In genomic region chr11:63843042-63843441, GRCh38 we compare ENCODE assay signal across 13 cellular contexts. TPM values are rescaled to one million over a fixed set of nuclear protein-coding genes. Genes with fewer than 3 reads are reported as not detected.
A peak's percentile ranks its signal among the peaks of the same experiment; 100 is the strongest.
DNase-seq lines count a peak whose midpoint lies in the region; ATAC-seq and TF ChIP-seq lines count a peak whose summit lies in the region.
"Had no signal": no experiment of that assay in that cellular context is flagged by ENCODE, and none has a peak within 500 bp of the region (broad histone marks: within the 10 kb centered on the region; RNA-seq: fewer than 3 reads in every experiment).

No MANE protein-coding gene starts in this region.

- CTCF ChIA-PET in AG04450 (lab: Charles Lee) = interaction anchor here (0.6 kb wide), 1 partner anchor 64 kb away, joined by 8 read pairs; no protein-coding TSS in a partner anchor

- no peak for TF ChIP-seq POLR2A in erythroblast (IDR thresholded peaks at IDR 0.05; ENCODE audit: low read length)

- H3K4me1 ChIP-seq in HUES64 (ENCODE audit: insufficient read depth, low read length) = peaks cover 59% of the 10 kb centered on the region
- H3K4me1 ChIP-seq in effector memory CD4-positive, alpha-beta T cell (ENCODE audit: control insufficient read depth, insufficient read depth, low read length, poor library complexity, severe bottlenecking) = peaks cover 28% of the 10 kb centered on the region

- ATAC-seq in HG02759 (IDR thresholded peaks at IDR 0.05; ENCODE audit: unreplicated experiment) = no peak

- H3K4me1 Mint-ChIP-seq in nephron = peaks cover 43% of the 10 kb centered on the region

- DNase-seq in AG04450 (ENCODE audit: low read depth, low spot score) (no peak), GF-D8 (lab: John Stamatoyannopoulos, UW) (no peak), AG08396 (ENCODE audit: low spot score) (no peak), erythroblast (lab: John Stamatoyannopoulos, UW) (no peak)
- DNase-seq in effector memory CD4-positive, alpha-beta T cell = no peak
- DNase-seq: activated T-cell treated with anti-CD3 and anti-CD28 coated beads, Interleukin-2, amount 50 U/mL, for 48 hours; Calu3; H7; NCI-H2107; stimulated activated CD4-positive, alpha-beta T cell treated with anti-CD3 and anti-CD28 coated beads, Interleukin-4, amount 100 ng/mL, for 4 hours had no signal

- H3K9ac ChIP-seq in HUES64 (ENCODE audit: low read depth, low read length) = 0 out of 2 replicates have a peak overlapping the region, but pooled peaks have one; percentile 22

- H3K4me3 ChIP-seq in AG04450 (ENCODE audit: low read depth, low read length) (no peak overlapping the region), HUES64 (ENCODE audit: low read length) (0 out of 2 replicates have a peak overlapping the region, but pooled peaks have one; percentile 13)
- H3K4me3 ChIP-seq in effector memory CD4-positive, alpha-beta T cell (ENCODE audit: insufficient read depth, low read depth, low read length, poor library complexity, severe bottlenecking) = no peak overlapping the region

- H3K27ac ChIP-seq in AG04450 (ENCODE audit: low read depth, low read length) (peak overlapping the region; percentile 24), HUES64 (ENCODE audit: low read depth, low read length) (peak overlapping the region; percentile 64; the same call in 1 of the 2 replicates)
- peak overlapping the region; percentile 29 for H3K27ac ChIP-seq in effector memory CD4-positive, alpha-beta T cell (ENCODE audit: insufficient read depth, low read length, poor library complexity, severe bottlenecking)

- H3K9me3 ChIP-seq in AG04450 (ENCODE audit: control insufficient read depth, insufficient read depth, low read length) (no peaks in the 10 kb centered on the region; the same call in 1 of the 2 replicates), HUES64 (ENCODE audit: insufficient read depth, low read depth, low read length) (no peaks in the 10 kb centered on the region)
- H3K9me3 ChIP-seq in effector memory CD4-positive, alpha-beta T cell (ENCODE audit: control insufficient read depth, low read length) = no peaks in the 10 kb centered on the region

- H3K27me3 ChIP-seq in AG04450 (ENCODE audit: control insufficient read depth, insufficient read depth, low read length) (no peaks in the 10 kb centered on the region), HUES64 (ENCODE audit: insufficient read depth, low read length) (no peaks in the 10 kb centered on the region)
- no peaks in the 10 kb centered on the region for H3K27me3 ChIP-seq in effector memory CD4-positive, alpha-beta T cell (replicated peaks; ENCODE audit: control insufficient read depth, insufficient read depth, low read length, poor library complexity, severe bottlenecking)

- no peaks in the 10 kb centered on the region for H3K9me3 Mint-ChIP-seq in nephron

- WGBS in HUES64 = 72% methylated on average over 1 of the region's 1 CpG

- H3K4me3 Mint-ChIP-seq in nephron = peak overlapping the region; percentile 17 to 68 (median 51)

- peak overlapping the region; percentile 58 to 72 (median 67) for H3K27ac Mint-ChIP-seq in nephron

- no peaks in the 10 kb centered on the region for H3K27me3 Mint-ChIP-seq in nephron (ENCODE audit: low read depth)

- 0 out of 2 replicates have a peak, but pooled peaks cover 4% of the 10 kb centered on the region for H3K36me3 ChIP-seq in HUES64 (ENCODE audit: insufficient read depth, low read length)
- peaks cover 17% of the 10 kb centered on the region for H3K36me3 ChIP-seq in effector memory CD4-positive, alpha-beta T cell (ENCODE audit: control insufficient read depth, insufficient read depth, low read length)

- POLR2A ChIA-PET in AG04450 (lab: Yijun Ruan, JAX) = no interaction called here

- peaks cover 18% of the 10 kb centered on the region for H3K36me3 Mint-ChIP-seq in nephron (ENCODE audit: low read depth)

- TF ChIP-seq CTCF in AG04450 (IDR thresholded peaks at IDR 0.05; ENCODE audit: low read depth, low read length) (no peak), nephron (IDR thresholded peaks at IDR 0.05; ENCODE audit: unreplicated experiment in 3 of 3) (no peak)

RNA-seq across cellular contexts. Expression of gene MARK2, which starts 4.1 kb away (rescaled TPM):
- polyA plus RNA-seq in AG04450 (2011; rRNA removed) = 14.5 and 16.5 TPM in 2 replicates
- 16.7 and 17.9 TPM in 2 replicates for polyA minus RNA-seq in AG04450 (2011; rRNA and poly(A)+ RNA removed)
- 25.6 TPM for polyA plus RNA-seq in HUES64 (2013, experiment 1 of 2)
- polyA plus RNA-seq in HUES64 (2013, experiment 2 of 2) = 25.6 TPM

RNA-seq across cellular contexts. Expression of gene SPINDOC, which starts 29.8 kb away (rescaled TPM):
- polyA plus RNA-seq in AG04450 (2011; rRNA removed) = 15.8 and 20.9 TPM in 2 replicates
- 9.1 and 11.2 TPM in 2 replicates for polyA minus RNA-seq in AG04450 (2011; rRNA and poly(A)+ RNA removed)
- 55.0 TPM for polyA plus RNA-seq in HUES64 (2013, experiment 1 of 2)
- 61.0 TPM for polyA plus RNA-seq in HUES64 (2013, experiment 2 of 2)
